Comparison of ENCODE assay signal across 1 cellular context in genomic region chr3:124887177-124887995, GRCh38.
TF ChIP-seq lines count a peak whose summit lies in the region.

Gene ITGB5, minus strand, starts transcription at chr3:124887365. Its CDS starts 365 bp downstream, at chr3:124887000.

TF ChIP-seq in HepG2, 621 proteins besides CTCF, POLR2A, EP300 and RAD21 (continued from another document and continues in another):
- TF ChIP-seq ZBTB40 (IDR thresholded peaks at IDR 0.05): no peak
- no peak for TF ChIP-seq ZBTB40 (CRISPR knock-in tag; IDR thresholded peaks at IDR 0.05)
- no peak for TF ChIP-seq GLMP (CRISPR knock-in tag; IDR thresholded peaks at IDR 0.05; ENCODE audit: borderline replicate concordance)
- no peak for TF ChIP-seq GABPA (IDR thresholded peaks at IDR 0.05; ENCODE audit: low read depth, low read length)
- TF ChIP-seq GABPA (CRISPR knock-in tag; IDR thresholded peaks at IDR 0.05; ENCODE audit: low read depth): no peak
- 0 out of 2 replicates have a peak, but pooled peaks have one; percentile 10 for TF ChIP-seq KDM4B (CRISPR knock-in tag; IDR thresholded peaks at IDR 0.05)
- TF ChIP-seq TSC22D2 (CRISPR knock-in tag; IDR thresholded peaks at IDR 0.05; ENCODE audit: borderline replicate concordance): no peak
- TF ChIP-seq, protein P1, sequence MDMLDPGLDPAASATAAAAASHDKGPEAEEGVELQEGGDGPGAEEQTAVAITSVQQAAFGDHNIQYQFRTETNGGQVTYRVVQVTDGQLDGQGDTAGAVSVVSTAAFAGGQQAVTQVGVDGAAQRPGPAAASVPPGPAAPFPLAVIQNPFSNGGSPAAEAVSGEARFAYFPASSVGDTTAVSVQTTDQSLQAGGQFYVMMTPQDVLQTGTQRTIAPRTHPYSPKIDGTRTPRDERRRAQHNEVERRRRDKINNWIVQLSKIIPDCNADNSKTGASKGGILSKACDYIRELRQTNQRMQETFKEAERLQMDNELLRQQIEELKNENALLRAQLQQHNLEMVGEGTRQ (IDR thresholded peaks at IDR 0.05; ENCODE audit: low read depth, low read length): no peak
- TF ChIP-seq, protein P1 (CRISPR knock-in tag; IDR thresholded peaks at IDR 0.05; ENCODE audit: borderline replicate concordance): no peak
- TF ChIP-seq NFE2L1 (CRISPR knock-in tag; IDR thresholded peaks at IDR 0.05; ENCODE audit: borderline replicate concordance): no peak
- TF ChIP-seq, protein P2, sequence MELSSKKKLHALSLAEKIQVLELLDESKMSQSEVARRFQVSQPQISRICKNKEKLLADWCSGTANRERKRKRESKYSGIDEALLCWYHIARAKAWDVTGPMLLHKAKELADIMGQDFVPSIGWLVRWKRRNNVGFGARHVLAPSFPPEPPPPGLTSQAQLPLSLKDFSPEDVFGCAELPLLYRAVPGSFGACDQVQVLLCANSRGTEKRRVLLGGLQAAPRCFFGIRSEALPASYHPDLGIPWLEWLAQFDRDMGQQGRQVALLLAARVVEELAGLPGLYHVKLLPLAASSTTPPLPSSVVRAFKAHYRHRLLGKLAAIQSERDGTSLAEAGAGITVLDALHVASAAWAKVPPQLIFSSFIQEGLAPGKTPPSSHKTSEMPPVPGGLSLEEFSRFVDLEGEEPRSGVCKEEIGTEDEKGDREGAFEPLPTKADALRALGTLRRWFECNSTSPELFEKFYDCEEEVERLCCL (CRISPR knock-in tag; IDR thresholded peaks at IDR 0.05; ENCODE audit: borderline replicate concordance): no peak
- TF ChIP-seq ZNF768 (CRISPR knock-in tag; IDR thresholded peaks at IDR 0.05): peak; percentile 68; the same call in 1 of the 2 replicates
- TF ChIP-seq, protein P3, sequence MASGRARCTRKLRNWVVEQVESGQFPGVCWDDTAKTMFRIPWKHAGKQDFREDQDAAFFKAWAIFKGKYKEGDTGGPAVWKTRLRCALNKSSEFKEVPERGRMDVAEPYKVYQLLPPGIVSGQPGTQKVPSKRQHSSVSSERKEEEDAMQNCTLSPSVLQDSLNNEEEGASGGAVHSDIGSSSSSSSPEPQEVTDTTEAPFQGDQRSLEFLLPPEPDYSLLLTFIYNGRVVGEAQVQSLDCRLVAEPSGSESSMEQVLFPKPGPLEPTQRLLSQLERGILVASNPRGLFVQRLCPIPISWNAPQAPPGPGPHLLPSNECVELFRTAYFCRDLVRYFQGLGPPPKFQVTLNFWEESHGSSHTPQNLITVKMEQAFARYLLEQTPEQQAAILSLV (CRISPR knock-in tag; IDR thresholded peaks at IDR 0.05; ENCODE audit: borderline replicate concordance): peak; percentile 27; the same call in 1 of the 2 replicates
- no peak for TF ChIP-seq JDP2 (CRISPR knock-in tag; IDR thresholded peaks at IDR 0.05; ENCODE audit: borderline replicate concordance)
- TF ChIP-seq EEA1 (CRISPR knock-in tag; IDR thresholded peaks at IDR 0.05; ENCODE audit: borderline replicate concordance): no peak
- TF ChIP-seq CBFB (CRISPR knock-in tag; IDR thresholded peaks at IDR 0.05): 0 out of 2 replicates have a peak, but pooled peaks have one; percentile 19
- peak; percentile 38; the same call in 1 of the 2 replicates for TF ChIP-seq ELF3 (CRISPR knock-in tag; IDR thresholded peaks at IDR 0.05)
- no peak for TF ChIP-seq ZNF724P (CRISPR knock-in tag; IDR thresholded peaks at IDR 0.05; ENCODE audit: borderline replicate concordance)
- no peak; the same call in 1 of the 2 replicates for TF ChIP-seq ZMAT3 (CRISPR knock-in tag; conservative IDR thresholded peaks at IDR 0.05)
- TF ChIP-seq, protein P4, sequence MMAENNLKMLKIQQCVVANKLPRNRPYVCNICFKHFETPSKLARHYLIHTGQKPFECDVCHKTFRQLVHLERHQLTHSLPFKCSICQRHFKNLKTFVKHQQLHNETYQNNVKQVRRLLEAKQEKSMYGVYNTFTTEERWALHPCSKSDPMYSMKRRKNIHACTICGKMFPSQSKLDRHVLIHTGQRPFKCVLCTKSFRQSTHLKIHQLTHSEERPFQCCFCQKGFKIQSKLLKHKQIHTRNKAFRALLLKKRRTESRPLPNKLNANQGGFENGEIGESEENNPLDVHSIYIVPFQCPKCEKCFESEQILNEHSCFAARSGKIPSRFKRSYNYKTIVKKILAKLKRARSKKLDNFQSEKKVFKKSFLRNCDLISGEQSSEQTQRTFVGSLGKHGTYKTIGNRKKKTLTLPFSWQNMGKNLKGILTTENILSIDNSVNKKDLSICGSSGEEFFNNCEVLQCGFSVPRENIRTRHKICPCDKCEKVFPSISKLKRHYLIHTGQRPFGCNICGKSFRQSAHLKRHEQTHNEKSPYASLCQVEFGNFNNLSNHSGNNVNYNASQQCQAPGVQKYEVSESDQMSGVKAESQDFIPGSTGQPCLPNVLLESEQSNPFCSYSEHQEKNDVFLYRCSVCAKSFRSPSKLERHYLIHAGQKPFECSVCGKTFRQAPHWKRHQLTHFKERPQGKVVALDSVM (CRISPR knock-in tag; IDR thresholded peaks at IDR 0.05): peak; percentile 53; the same call in 1 of the 2 replicates
- TF ChIP-seq FIP1L1 (IDR thresholded peaks at IDR 0.05; ENCODE audit: borderline replicate concordance, insufficient read depth, low read depth, low read length): no peak; the same call in 1 of the 2 replicates
- TF ChIP-seq ZNF337 (CRISPR knock-in tag; IDR thresholded peaks at IDR 0.05; ENCODE audit: borderline replicate concordance, low read depth): no peak
- peak; percentile 85 for TF ChIP-seq MEIS2 (CRISPR knock-in tag; IDR thresholded peaks at IDR 0.05)
- TF ChIP-seq, protein P5, sequence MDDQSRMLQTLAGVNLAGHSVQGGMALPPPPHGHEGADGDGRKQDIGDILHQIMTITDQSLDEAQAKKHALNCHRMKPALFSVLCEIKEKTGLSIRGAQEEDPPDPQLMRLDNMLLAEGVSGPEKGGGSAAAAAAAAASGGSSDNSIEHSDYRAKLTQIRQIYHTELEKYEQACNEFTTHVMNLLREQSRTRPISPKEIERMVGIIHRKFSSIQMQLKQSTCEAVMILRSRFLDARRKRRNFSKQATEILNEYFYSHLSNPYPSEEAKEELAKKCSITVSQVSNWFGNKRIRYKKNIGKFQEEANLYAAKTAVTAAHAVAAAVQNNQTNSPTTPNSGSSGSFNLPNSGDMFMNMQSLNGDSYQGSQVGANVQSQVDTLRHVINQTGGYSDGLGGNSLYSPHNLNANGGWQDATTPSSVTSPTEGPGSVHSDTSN (CRISPR knock-in tag; IDR thresholded peaks at IDR 0.05; ENCODE audit: borderline replicate concordance): no peak
- TF ChIP-seq ZNF558 (CRISPR knock-in tag; IDR thresholded peaks at IDR 0.05; ENCODE audit: borderline replicate concordance): peak; percentile 78; the same call in 1 of the 2 replicates
- TF ChIP-seq ZNF24 (IDR thresholded peaks at IDR 0.05): no peak
- TF ChIP-seq CHCHD3 (CRISPR knock-in tag; IDR thresholded peaks at IDR 0.05): no peak
- TF ChIP-seq JARID2 (CRISPR knock-in tag; IDR thresholded peaks at IDR 0.05; ENCODE audit: insufficient replicate concordance): no peak
- TF ChIP-seq ZSCAN25 (CRISPR knock-in tag; IDR thresholded peaks at IDR 0.05): peak; percentile 79
- TF ChIP-seq MAF1 (CRISPR knock-in tag; IDR thresholded peaks at IDR 0.05; ENCODE audit: borderline replicate concordance): no peak
- TF ChIP-seq, protein P6, sequence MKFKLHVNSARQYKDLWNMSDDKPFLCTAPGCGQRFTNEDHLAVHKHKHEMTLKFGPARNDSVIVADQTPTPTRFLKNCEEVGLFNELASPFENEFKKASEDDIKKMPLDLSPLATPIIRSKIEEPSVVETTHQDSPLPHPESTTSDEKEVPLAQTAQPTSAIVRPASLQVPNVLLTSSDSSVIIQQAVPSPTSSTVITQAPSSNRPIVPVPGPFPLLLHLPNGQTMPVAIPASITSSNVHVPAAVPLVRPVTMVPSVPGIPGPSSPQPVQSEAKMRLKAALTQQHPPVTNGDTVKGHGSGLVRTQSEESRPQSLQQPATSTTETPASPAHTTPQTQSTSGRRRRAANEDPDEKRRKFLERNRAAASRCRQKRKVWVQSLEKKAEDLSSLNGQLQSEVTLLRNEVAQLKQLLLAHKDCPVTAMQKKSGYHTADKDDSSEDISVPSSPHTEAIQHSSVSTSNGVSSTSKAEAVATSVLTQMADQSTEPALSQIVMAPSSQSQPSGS (CRISPR knock-in tag; IDR thresholded peaks at IDR 0.05): no peak
- no peak for TF ChIP-seq ZNF510 (CRISPR knock-in tag; IDR thresholded peaks at IDR 0.05; ENCODE audit: low read depth)
- TF ChIP-seq TMF1 (CRISPR knock-in tag; IDR thresholded peaks at IDR 0.05; ENCODE audit: low read depth): 0 out of 2 replicates have a peak, but pooled peaks have one; percentile 14
- TF ChIP-seq PHF8 (CRISPR knock-in tag; IDR thresholded peaks at IDR 0.05): peak; percentile 61; the same call in 1 of the 2 replicates
- TF ChIP-seq ZNF468 (CRISPR knock-in tag; IDR thresholded peaks at IDR 0.05): no peak
- TF ChIP-seq TAF15 (IDR thresholded peaks at IDR 0.05; ENCODE audit: low read depth, low read length, poor library complexity, severe bottlenecking): peak; percentile 56
